8 cellular contexts compared by ENCODE assay signal in genomic region chr1:15408890-15409399, GRCh38. TPM values are rescaled to one million over a fixed set of nuclear protein-coding genes. Genes with fewer than 3 reads are reported as not detected.
DNase-seq lines count a peak whose midpoint lies in the region; ATAC-seq, FAIRE-seq and TF ChIP-seq lines count a peak whose summit lies in the region.

No MANE protein-coding gene starts in this region.

- intact Hi-C loops in CD14-positive monocyte (cut with micrococcal nuclease), result no loop called here
- intact Hi-C loops in dendritic cell treated with granulocyte-macrophage colony-stimulating factor and Interleukin-4, amounts not matched to agents 40 ng/mL and 50 ng/mL, for 4 days (cut with micrococcal nuclease), result no loop called here

- H3K27me3 ChIP-seq in MM.1S (replicated peaks; ENCODE audit: insufficient read depth, low read length) (peaks cover 21% of the 10 kb centered on the region), neural cell (ENCODE audit: insufficient read depth, low read depth, low read length) (no peaks in the 10 kb centered on the region)

- H3K27me3 Mint-ChIP-seq in CD14-positive monocyte (ENCODE audit: low read depth in 3 of 3), result peaks cover 8 to 21% (median 18%) of the 10 kb centered on the region in 3 donors
- H3K27me3 Mint-ChIP-seq in dendritic cell treated with granulocyte-macrophage colony-stimulating factor and Interleukin-4, amounts not matched to agents 40 ng/mL and 50 ng/mL, for 4 days, result peaks cover 23% of the 10 kb centered on the region

- H3K9me3 ChIP-seq in MM.1S (replicated peaks; ENCODE audit: insufficient read depth, low read length) (no peaks in the 10 kb centered on the region), neural cell (ENCODE audit: low read length) (no peaks in the 10 kb centered on the region)

- no peaks in the 10 kb centered on the region for H4K20me1 ChIP-seq in MM.1S (ENCODE audit: insufficient read depth, low read length)
- H4K20me1 ChIP-seq in neural cell (ENCODE audit: insufficient read depth), result no peaks in the 10 kb centered on the region

- no peak for TF ChIP-seq RAD21 in neural cell (conservative IDR thresholded peaks at IDR 0.05)

- TF ChIP-seq CTCF in CD14-positive monocyte (IDR thresholded peaks at IDR 0.05), result no peak
- no peak for TF ChIP-seq CTCF in MM.1S (IDR thresholded peaks at IDR 0.05; ENCODE audit: low read length)
- no peak for TF ChIP-seq CTCF in neural cell (IDR thresholded peaks at IDR 0.05; ENCODE audit: poor library complexity, severe bottlenecking)

- H3K9me3 Mint-ChIP-seq in CD14-positive monocyte, result peaks cover 0 to 5% (median 0%) of the 10 kb centered on the region in 7 donors
- H3K9me3 Mint-ChIP-seq in dendritic cell treated with granulocyte-macrophage colony-stimulating factor and Interleukin-4, amounts not matched to agents 40 ng/mL and 50 ng/mL, for 4 days, result no peaks in the 10 kb centered on the region

- H3K4me3 ChIP-seq in MM.1S (ENCODE audit: low read length) (peak overlapping the region; percentile 96), neural cell (ENCODE audit: low read length) (peak overlapping the region; percentile 78)

- no peak for ATAC-seq in GM21576 (IDR thresholded peaks at IDR 0.05; ENCODE audit: unreplicated experiment)

- peak overlapping the region; percentile 73 to 85 for H3K4me3 Mint-ChIP-seq in CD14-positive monocyte
- H3K4me3 Mint-ChIP-seq in dendritic cell treated with granulocyte-macrophage colony-stimulating factor and Interleukin-4, amounts not matched to agents 40 ng/mL and 50 ng/mL, for 4 days, result peak overlapping the region; percentile 95

- H3F3A ChIP-seq in MM.1S (ENCODE audit: insufficient read depth, low read length), result no peaks in the 10 kb centered on the region
- no peaks in the 10 kb centered on the region for H3F3A ChIP-seq in neural cell (ENCODE audit: insufficient read depth, low read length, poor library complexity, severe bottlenecking)

- H3K9me2 ChIP-seq in MM.1S (replicated peaks; ENCODE audit: insufficient read depth, low read length) (no peaks in the 10 kb centered on the region), neural cell (ENCODE audit: insufficient read depth, low read length) (no peaks in the 10 kb centered on the region)

- H3K36me3 ChIP-seq in MM.1S (replicated peaks; ENCODE audit: insufficient read depth, low read length) (no peaks in the 10 kb centered on the region), neural cell (ENCODE audit: insufficient read depth, low read length) (no peaks in the 10 kb centered on the region)

- H3K4me1 ChIP-seq in MM.1S (ENCODE audit: low read length), result no peaks in the 10 kb centered on the region

- peaks cover 23% of the 10 kb centered on the region for H3K79me2 ChIP-seq in MM.1S (ENCODE audit: low read length)
- H3K79me2 ChIP-seq in neural cell (replicated peaks; ENCODE audit: insufficient read depth, low read length), result no peaks in the 10 kb centered on the region

- H3K27ac ChIP-seq in MM.1S (ENCODE audit: low read length) (no peak overlapping the region), neural cell (ENCODE audit: low read length) (peak overlapping the region; percentile 59)

- peaks cover 29% of the 10 kb centered on the region for H3K4me1 Mint-ChIP-seq in CD14-positive monocyte
- peaks cover 34% of the 10 kb centered on the region for H3K4me1 Mint-ChIP-seq in dendritic cell treated with granulocyte-macrophage colony-stimulating factor and Interleukin-4, amounts not matched to agents 40 ng/mL and 50 ng/mL, for 4 days (ENCODE audit: low read depth)

- H3K9ac ChIP-seq in MM.1S (ENCODE audit: low read length) (peak overlapping the region; percentile 79; the same call in 1 of the 2 replicates), neural cell (ENCODE audit: low read length) (peak overlapping the region; percentile 76)

- H3K36me3 Mint-ChIP-seq in CD14-positive monocyte, result peaks cover 27 to 32% of the 10 kb centered on the region in 2 donors
- H3K36me3 Mint-ChIP-seq in dendritic cell treated with granulocyte-macrophage colony-stimulating factor and Interleukin-4, amounts not matched to agents 40 ng/mL and 50 ng/mL, for 4 days (ENCODE audit: low read depth), result peaks cover 45% of the 10 kb centered on the region

- H2AFZ ChIP-seq in MM.1S (ENCODE audit: low read length), result peak overlapping the region; percentile 70
- peak overlapping the region; percentile 29 for H2AFZ ChIP-seq in neural cell (ENCODE audit: low read depth, low read length)

- H3K27ac Mint-ChIP-seq in CD14-positive monocyte, result peak overlapping the region; percentile 85 to 98 (median 96)
- H3K27ac Mint-ChIP-seq in dendritic cell treated with granulocyte-macrophage colony-stimulating factor and Interleukin-4, amounts not matched to agents 40 ng/mL and 50 ng/mL, for 4 days, result peak overlapping the region; percentile 97

- DNase-seq in CD14-positive monocyte (ENCODE audit: low spot score), result no peak
- no peak for DNase-seq in MM.1S
- DNase-seq in activated gamma-delta T cell treated with Interleukin-2 at 50 U/mL for 16 hours, result no peak
- DNase-seq in NOMO-1 treated with dmso at 0.1 percent for 144 hours (lab: John Stamatoyannopoulos, UW; ENCODE audit: unreplicated experiment), result no peak
- DNase-seq in HTR-8/SVneo (ENCODE audit: insufficient read length, low spot score), result no peak

- FAIRE-seq in HTR-8/SVneo (lab: Jason Lieb, UNC), result no peak

- no peak for TF ChIP-seq EP300 in neural cell (conservative IDR thresholded peaks at IDR 0.05; ENCODE audit: poor library complexity, severe bottlenecking)

- H3K4me2 ChIP-seq in MM.1S (ENCODE audit: low read depth, low read length), result peak overlapping the region; percentile 97
- H3K4me2 ChIP-seq in neural cell (ENCODE audit: low read length), result peak overlapping the region; percentile 40

TF ChIP-seq in neural cell, 6 proteins besides CTCF, POLR2A, EP300 and RAD21:
- no peak for TF ChIP-seq POLR2AphosphoS5 (IDR thresholded peaks at IDR 0.05)
- peak; percentile 10 for TF ChIP-seq SMC3 (conservative IDR thresholded peaks at IDR 0.05; ENCODE audit: poor library complexity)

RNA-seq across cellular contexts. Expression of gene EFHD2, which starts 0.7 kb away (rescaled TPM):
- 100 to 1,000 TPM; 323 to 329 TPM for polyA plus RNA-seq in CD14-positive monocyte
- 10.3 and 13.8 TPM in 2 replicates for polyA plus RNA-seq in neural cell
- polyA minus RNA-seq in neural cell, result 7.1 and 8.0 TPM in 2 replicates

RNA-seq across cellular contexts. Expression of gene CTRC, which starts 29.3 kb away (rescaled TPM):
- not detected for polyA plus RNA-seq in CD14-positive monocyte
- not detected in 2 replicates for polyA plus RNA-seq in neural cell
- polyA minus RNA-seq in neural cell, result not detected in 2 replicates

RNA-seq across cellular contexts. Expression of gene CELA2A, which starts 47.6 kb away (rescaled TPM):
- not detected for polyA plus RNA-seq in CD14-positive monocyte
- polyA plus RNA-seq in neural cell, result not detected in 2 replicates
- not detected in 2 replicates for polyA minus RNA-seq in neural cell

Comparison
In these comparisons a context has a peak if more than half of its experiments do, and no peak if none do; other contexts are left out.
1. RNA of gene EFHD2, which starts 0.7 kb away (polyA plus RNA-seq): 323 to 329 TPM in CD14-positive monocyte; 10.3 to 13.8 TPM in neural cell; every median in the first group is over 10 times any median in the second.